In the genomic region with DNA sequence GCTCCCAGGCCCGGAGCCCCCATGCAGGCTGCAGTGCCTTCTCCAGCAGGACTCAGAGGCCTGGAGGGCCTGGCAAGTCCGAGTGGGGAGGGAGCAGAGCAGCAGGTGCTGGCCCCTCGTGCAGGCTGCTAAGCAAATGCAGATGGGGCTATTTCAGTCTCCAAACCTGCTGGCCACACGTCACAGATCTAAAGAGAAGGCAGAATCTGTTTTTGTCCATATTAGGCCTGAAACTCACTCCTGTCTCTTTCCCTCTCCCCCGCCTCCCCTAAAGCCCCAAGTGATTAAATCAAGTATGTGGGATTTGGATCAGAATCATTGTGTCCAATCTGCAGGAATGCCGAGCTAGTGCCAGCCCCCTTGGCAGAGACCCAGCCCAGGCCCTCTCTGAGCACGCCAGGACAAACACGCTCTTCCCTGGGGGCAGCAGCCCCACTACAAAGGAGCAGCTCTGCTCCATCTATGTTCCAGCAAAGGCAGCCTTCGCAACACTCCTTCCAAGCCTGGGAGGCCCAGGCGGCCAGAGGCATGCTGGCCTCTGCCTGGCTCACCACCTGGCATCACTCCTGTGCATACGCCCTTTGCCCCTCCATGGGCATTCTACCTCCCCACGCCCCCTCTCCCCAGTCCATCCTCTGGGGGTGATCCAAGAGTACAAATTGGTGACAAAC, we compare ENCODE assay signal across 10 cellular contexts. TPM values are rescaled to one million over a fixed set of nuclear protein-coding genes. Genes with fewer than 3 reads are reported as not detected.
DNase-seq lines count a peak whose midpoint lies in the region; ATAC-seq and TF ChIP-seq lines count a peak whose summit lies in the region.
"Had no signal": no experiment of that assay in that cellular context is flagged by ENCODE, and none has a peak within 500 bp of the region (broad histone marks: within the 10 kb centered on the region; RNA-seq: fewer than 3 reads in every experiment).

No MANE protein-coding gene starts in this region.

- no peak overlapping the region for H3K4me3 Mint-ChIP-seq in neural crest cell

- peak; percentile 87 for DNase-seq in AG08395 (ENCODE audit: low spot score)
- DNase-seq in SHP77 (lab: John Stamatoyannopoulos, UW) = peak; percentile 53 to 60
- peak; percentile 57 for DNase-seq in fibroblast of villous mesenchyme (ENCODE audit: low read depth)
- DNase-seq in neural crest cell (ENCODE audit: low read depth, low spot score) = no peak
- no peak for DNase-seq in OCI-LY7 (ENCODE audit: low spot score)
- no peak for DNase-seq in NCI-H82 (lab: John Stamatoyannopoulos, UW)

- CTCF ChIA-PET in OCI-LY7 (lab: Charles Lee; ENCODE audit: unreplicated experiment) = interaction anchor here (0.6 kb wide), 1 partner anchor 1024 kb away, joined by 3 read pairs; no protein-coding TSS in a partner anchor

- no peaks in the 10 kb centered on the region for H3K79me2 ChIP-seq in OCI-LY7 (ENCODE audit: insufficient read depth, low read depth, low read length)

- no peak overlapping the region for H3K4me3 ChIP-seq in fibroblast of villous mesenchyme (ENCODE audit: low read depth, low read length)
- no peak overlapping the region for H3K4me3 ChIP-seq in OCI-LY7 (ENCODE audit: low read depth, low read length, poor library complexity, severe bottlenecking)

- H3K9me2 ChIP-seq in OCI-LY7 (ENCODE audit: insufficient read depth, low read length) = no peaks in the 10 kb centered on the region

- no peaks in the 10 kb centered on the region for H3K4me1 Mint-ChIP-seq in neural crest cell

- H3K4me2 ChIP-seq in OCI-LY7 (ENCODE audit: low read length) = no peak overlapping the region

- no peak overlapping the region for H2AFZ ChIP-seq in OCI-LY7 (ENCODE audit: low read length)

- no peak for TF ChIP-seq CTCF in fibroblast of villous mesenchyme (IDR thresholded peaks at IDR 0.05; ENCODE audit: insufficient read depth, low read depth, low read length)
- no peak for TF ChIP-seq CTCF in neural crest cell (conservative IDR thresholded peaks at IDR 0.05)
- no peak for TF ChIP-seq CTCF in OCI-LY7 (conservative IDR thresholded peaks at IDR 0.05; ENCODE audit: low read length)

- peak overlapping the region; percentile 58 for H3K27ac Mint-ChIP-seq in neural crest cell (ENCODE audit: unreplicated experiment)

- H3K36me3 ChIP-seq in OCI-LY7 (ENCODE audit: insufficient read depth, low read length) = no peaks in the 10 kb centered on the region

- H3K9me3 Mint-ChIP-seq in neural crest cell = no peaks in the 10 kb centered on the region

- BruUV-seq in OCI-LY7 (replicated peaks; lab: Mats Ljungman, UMichigan) = no TSS peak

- H3K27me3 Mint-ChIP-seq in neural crest cell (ENCODE audit: low read depth) = no peaks in the 10 kb centered on the region

- POLR2A ChIA-PET in OCI-LY7 (lab: Charles Lee) = no interaction called here

- H3K36me3 Mint-ChIP-seq in neural crest cell (ENCODE audit: low read depth) = peaks cover 11% of the 10 kb centered on the region

- H3K27ac ChIP-seq in OCI-LY7 (ENCODE audit: low read depth, low read length, poor library complexity, severe bottlenecking) = no peak overlapping the region
- H3K27ac ChIP-seq: C4-2B had no signal

- ATAC-seq in GM18498 (IDR thresholded peaks at IDR 0.05; ENCODE audit: unreplicated experiment) (no peak), GM18907 (IDR thresholded peaks at IDR 0.05; ENCODE audit: unreplicated experiment) (no peak)
- ATAC-seq: Panc1 had no signal

- no peaks in the 10 kb centered on the region for H3K9me3 ChIP-seq in OCI-LY7 (ENCODE audit: low read length)

- no peaks in the 10 kb centered on the region for H3K4me1 ChIP-seq in OCI-LY7 (ENCODE audit: insufficient read depth, low read length, poor library complexity, severe bottlenecking)

- intact Hi-C loops in OCI-LY7 (cut with micrococcal nuclease; ENCODE audit: unreplicated experiment) = no loop called here

- no peaks in the 10 kb centered on the region for H4K20me1 ChIP-seq in OCI-LY7 (ENCODE audit: insufficient read depth, low read length)

RNA-seq across cellular contexts. Expression of gene RPL27A, which starts 26.5 kb away (rescaled TPM):
- total RNA-seq in fibroblast of villous mesenchyme = 673 and 687 TPM in 2 replicates
- 711 and 720 TPM in 2 replicates for total RNA-seq in neural crest cell
- total RNA-seq in OCI-LY7 (2014; rRNA removed; shearing (Covaris generic)) = 2,753 and 3,468 TPM in 2 replicates
- total RNA-seq in OCI-LY7 (2022) = 1,593 and 1,611 TPM in 2 replicates

RNA-seq across cellular contexts. Expression of gene TRIM66, which starts 26.7 kb away (rescaled TPM):
- total RNA-seq in fibroblast of villous mesenchyme (4.3 and 6.4 TPM in 2 replicates), neural crest cell (6.5 and 10.2 TPM in 2 replicates), OCI-LY7 (2022) (19.0 and 20.8 TPM in 2 replicates)
- total RNA-seq in OCI-LY7 (2014; rRNA removed; shearing (Covaris generic)) = 4.4 and 16.4 TPM in 2 replicates

Comparison
In these comparisons a context has a peak if more than half of its experiments do, and no peak if none do; other contexts are left out.
1. DNase-seq: peak in AG08395 (single experiment), SHP77 (2 of 2) and fibroblast of villous mesenchyme (single experiment); none in neural crest cell (single experiment), OCI-LY7 (single experiment) and NCI-H82 (single experiment).